8 cellular contexts compared by ENCODE assay signal in the genomic region with DNA sequence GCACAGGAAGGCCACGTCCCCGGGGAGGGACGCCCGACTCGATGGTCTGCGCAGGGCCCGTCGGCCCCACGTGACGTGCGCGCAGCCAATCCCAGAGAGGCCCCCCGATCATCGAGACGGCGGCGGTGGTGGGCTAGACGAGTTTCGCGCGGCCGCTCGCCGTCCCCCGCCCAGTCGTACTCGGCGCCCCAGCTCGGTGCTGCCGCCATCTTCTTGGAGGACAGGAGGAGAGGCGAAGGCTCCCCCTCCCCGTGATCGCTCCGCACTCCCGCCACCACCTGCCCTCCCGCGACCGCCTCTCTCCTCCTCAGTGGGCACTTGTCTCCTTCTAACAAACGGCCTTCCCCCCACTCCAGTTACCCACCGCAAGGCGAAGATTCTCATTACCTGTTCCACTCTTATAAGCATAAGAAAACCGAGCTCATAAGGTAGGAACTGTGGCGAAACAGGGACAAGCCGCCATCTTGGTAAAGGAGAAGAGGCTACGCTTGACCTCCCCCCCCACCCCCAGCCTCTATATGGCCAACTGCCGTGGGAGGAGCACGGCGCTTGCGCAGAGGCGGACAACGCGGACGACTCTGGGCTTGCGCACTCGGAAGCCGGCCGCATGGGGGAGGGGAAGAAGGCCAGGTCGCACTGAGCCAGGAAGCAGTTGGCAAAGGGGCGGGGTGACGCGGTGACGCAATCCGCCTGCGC. TPM values are rescaled to one million over a fixed set of nuclear protein-coding genes. Genes with fewer than 3 reads are reported as not detected.
DNase-seq lines count a peak whose midpoint lies in the region; ATAC-seq lines count a peak whose summit lies in the region.

A gene with protein sequence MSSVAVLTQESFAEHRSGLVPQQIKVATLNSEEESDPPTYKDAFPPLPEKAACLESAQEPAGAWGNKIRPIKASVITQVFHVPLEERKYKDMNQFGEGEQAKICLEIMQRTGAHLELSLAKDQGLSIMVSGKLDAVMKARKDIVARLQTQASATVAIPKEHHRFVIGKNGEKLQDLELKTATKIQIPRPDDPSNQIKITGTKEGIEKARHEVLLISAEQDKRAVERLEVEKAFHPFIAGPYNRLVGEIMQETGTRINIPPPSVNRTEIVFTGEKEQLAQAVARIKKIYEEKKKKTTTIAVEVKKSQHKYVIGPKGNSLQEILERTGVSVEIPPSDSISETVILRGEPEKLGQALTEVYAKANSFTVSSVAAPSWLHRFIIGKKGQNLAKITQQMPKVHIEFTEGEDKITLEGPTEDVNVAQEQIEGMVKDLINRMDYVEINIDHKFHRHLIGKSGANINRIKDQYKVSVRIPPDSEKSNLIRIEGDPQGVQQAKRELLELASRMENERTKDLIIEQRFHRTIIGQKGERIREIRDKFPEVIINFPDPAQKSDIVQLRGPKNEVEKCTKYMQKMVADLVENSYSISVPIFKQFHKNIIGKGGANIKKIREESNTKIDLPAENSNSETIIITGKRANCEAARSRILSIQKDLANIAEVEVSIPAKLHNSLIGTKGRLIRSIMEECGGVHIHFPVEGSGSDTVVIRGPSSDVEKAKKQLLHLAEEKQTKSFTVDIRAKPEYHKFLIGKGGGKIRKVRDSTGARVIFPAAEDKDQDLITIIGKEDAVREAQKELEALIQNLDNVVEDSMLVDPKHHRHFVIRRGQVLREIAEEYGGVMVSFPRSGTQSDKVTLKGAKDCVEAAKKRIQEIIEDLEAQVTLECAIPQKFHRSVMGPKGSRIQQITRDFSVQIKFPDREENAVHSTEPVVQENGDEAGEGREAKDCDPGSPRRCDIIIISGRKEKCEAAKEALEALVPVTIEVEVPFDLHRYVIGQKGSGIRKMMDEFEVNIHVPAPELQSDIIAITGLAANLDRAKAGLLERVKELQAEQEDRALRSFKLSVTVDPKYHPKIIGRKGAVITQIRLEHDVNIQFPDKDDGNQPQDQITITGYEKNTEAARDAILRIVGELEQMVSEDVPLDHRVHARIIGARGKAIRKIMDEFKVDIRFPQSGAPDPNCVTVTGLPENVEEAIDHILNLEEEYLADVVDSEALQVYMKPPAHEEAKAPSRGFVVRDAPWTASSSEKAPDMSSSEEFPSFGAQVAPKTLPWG (N-terminal part only) (minus strand): TSS at position 490 of the 696 bp plus-strand sequence. CDS start 48,803 bp downstream, outside the sequence.

- peak within 1 kb of the TSS; percentile 99 for H3K4me3 Mint-ChIP-seq in activated CD8-positive, alpha-beta memory T cell treated with anti-CD3 and anti-CD28 coated beads, Interleukin-2, amount 10 ng/mL, durations not matched to agents 7 days and 5 days

- H3K9me3 ChIP-seq in endocrine pancreas (ENCODE audit: control insufficient read depth, low read length), result no peaks in the 10 kb centered on the region

- H3K36me3 ChIP-seq in endocrine pancreas (ENCODE audit: control insufficient read depth, insufficient read depth, low read length), result no peaks in the 10 kb centered on the region

- no peaks in the 10 kb centered on the region for H3K27me3 Mint-ChIP-seq in activated CD8-positive, alpha-beta memory T cell treated with anti-CD3 and anti-CD28 coated beads, Interleukin-2, amount 10 ng/mL, durations not matched to agents 7 days and 5 days

- H3K36me3 Mint-ChIP-seq in activated CD8-positive, alpha-beta memory T cell treated with anti-CD3 and anti-CD28 coated beads, Interleukin-2, amount 10 ng/mL, durations not matched to agents 7 days and 5 days, result peaks cover 31% of the 10 kb centered on the region

- CTCF ChIA-PET in activated CD8-positive, alpha-beta memory T cell treated with anti-CD3 and anti-CD28 coated beads, Interleukin-2, amount 10 ng/mL, durations not matched to agents 7 days and 5 days (lab: Charles Lee), result interaction anchor here (0.9 to 2.2 kb wide), 3 partner anchors 10 to 386 kb away, joined by 3 to 5 read pairs (median 3); a partner anchor contains a TSS

- H3K4me3 ChIP-seq in endocrine pancreas (ENCODE audit: control insufficient read depth, insufficient read depth, low read length), result peak within 1 kb of the TSS; percentile 94

- peak within 1 kb of the TSS; percentile 93 for H3K9ac ChIP-seq in endocrine pancreas (ENCODE audit: control insufficient read depth, insufficient read depth, low read length)

- peak; percentile 69 for ATAC-seq in GM21381 (IDR thresholded peaks at IDR 0.05; ENCODE audit: unreplicated experiment)
- ATAC-seq in activated CD8-positive, alpha-beta memory T cell treated with anti-CD3 and anti-CD28 coated beads, Interleukin-2, amount 10 ng/mL, durations not matched to agents 7 days and 5 days, result peak; percentile 81

- H3K9me3 Mint-ChIP-seq in activated CD8-positive, alpha-beta memory T cell treated with anti-CD3 and anti-CD28 coated beads, Interleukin-2, amount 10 ng/mL, durations not matched to agents 7 days and 5 days (ENCODE audit: low read depth), result no peaks in the 10 kb centered on the region

- H3K27ac Mint-ChIP-seq in activated CD8-positive, alpha-beta memory T cell treated with anti-CD3 and anti-CD28 coated beads, Interleukin-2, amount 10 ng/mL, durations not matched to agents 7 days and 5 days, result peak within 1 kb of the TSS; percentile 100

- H3K4me1 ChIP-seq in endocrine pancreas (ENCODE audit: control insufficient read depth, insufficient read depth, low read length), result peaks cover 19% of the 10 kb centered on the region

- H3K4me1 Mint-ChIP-seq in activated CD8-positive, alpha-beta memory T cell treated with anti-CD3 and anti-CD28 coated beads, Interleukin-2, amount 10 ng/mL, durations not matched to agents 7 days and 5 days, result peaks cover 68% of the 10 kb centered on the region

- no peaks in the 10 kb centered on the region for H3K27me3 ChIP-seq in endocrine pancreas (ENCODE audit: control insufficient read depth, insufficient read depth, low read length)

- DNase-seq in COR-L47 (lab: John Stamatoyannopoulos, UW) (peak; percentile 93), HUDEP-2 (lab: John Stamatoyannopoulos, UW; ENCODE audit: unreplicated experiment in 76 of 76) (peak in 75 of 76 experiments; percentile 36 to 99 (median 98)), NOMO-1 treated with dmso at 0.1 percent for 144 hours (lab: John Stamatoyannopoulos, UW; ENCODE audit: unreplicated experiment) (peak; percentile 96), mesenteric fat pad (ENCODE audit: low spot score) (peak; percentile 100)
- peak; percentile 100 for DNase-seq in activated CD8-positive, alpha-beta memory T cell treated with anti-CD3 and anti-CD28 coated beads, Interleukin-2, amount 10 ng/mL, durations not matched to agents 7 days and 5 days
- DNase-seq in stimulated activated CD8-positive, alpha-beta memory T cell treated with anti-CD3 and anti-CD28 coated beads, Interleukin-15, amount 100 ng/mL, for 24 hours (ENCODE audit: low read depth), result peak; percentile 100

RNA-seq across cellular contexts. Expression of the gene that starts here (rescaled TPM):
- total RNA-seq in activated CD8-positive, alpha-beta memory T cell treated with anti-CD3 and anti-CD28 coated beads, Interleukin-2, amount 10 ng/mL, durations not matched to agents 7 days and 5 days, result 100 to 1,000 TPM; 176 to 232 TPM
- 492 TPM for total RNA-seq in mesenteric fat pad

Comparison
In these comparisons a context has a peak if more than half of its experiments do, and no peak if none do; other contexts are left out.
1. Peak in every context shown above with its lines: DNase-seq, ATAC-seq and H3K4me3 ChIP-seq.